In genomic region chr3:139343895-139344856, GRCh38 we compare ENCODE assay signal across 8 cellular contexts. TPM values are rescaled to one million over a fixed set of nuclear protein-coding genes. Genes with fewer than 3 reads are reported as not detected.
DNase-seq lines count a peak whose midpoint lies in the region; ATAC-seq and TF ChIP-seq lines count a peak whose summit lies in the region.

Gene MRPS22 (plus strand): TSS chr3:139344020. CDS start chr3:139344027, 7 bp downstream.

- peak within 1 kb of the TSS; percentile 83 for H4K91ac ChIP-seq in trophoblast cell (ENCODE audit: low read depth, low read length)

- no peaks in the 10 kb centered on the region for H3K27me3 ChIP-seq in trophoblast cell (ENCODE audit: insufficient read depth, low read length)
- peaks cover 3% of the 10 kb centered on the region for H3K27me3 ChIP-seq in transverse colon

- peak within 1 kb of the TSS; percentile 97 for H4K8ac ChIP-seq in trophoblast cell (ENCODE audit: low read depth, low read length)

- DNase-seq in GM12864 (ENCODE audit: low read depth), result peak; percentile 83
- peak; percentile 82 to 91 (median 83) for DNase-seq in NCI-H1417 (lab: John Stamatoyannopoulos, UW)
- peak; percentile 77 to 93 for DNase-seq in SW 1271 (lab: John Stamatoyannopoulos, UW)
- peak; percentile 79 for DNase-seq in activated naive CD8-positive, alpha-beta T cell treated with anti-CD3 and anti-CD28 coated beads, Interleukin-2, amount 50 U/mL, for 24 hours
- DNase-seq in cardiac septum (ENCODE audit: low spot score), result peak; percentile 86
- peak; percentile 77 to 88 for DNase-seq in trophoblast cell
- DNase-seq in transverse colon, result peak; percentile 84

- H3K4me3 Mint-ChIP-seq in activated naive CD8-positive, alpha-beta T cell treated with anti-CD3 and anti-CD28 coated beads, Interleukin-2, amount 50 U/mL, for 24 hours, result no peak within 1 kb of the TSS

- peak within 1 kb of the TSS; percentile 87 for H3K18ac ChIP-seq in trophoblast cell (ENCODE audit: low read length)

- peak; percentile 36 for TF ChIP-seq POLR2A in transverse colon (IDR thresholded peaks at IDR 0.05)

- H2BK12ac ChIP-seq in trophoblast cell (ENCODE audit: low read length), result no peak within 1 kb of the TSS

- peaks cover 6% of the 10 kb centered on the region for H3K36me3 Mint-ChIP-seq in activated naive CD8-positive, alpha-beta T cell treated with anti-CD3 and anti-CD28 coated beads, Interleukin-2, amount 50 U/mL, for 24 hours (ENCODE audit: low read depth)

- H2AFZ ChIP-seq in trophoblast cell (ENCODE audit: insufficient read depth, low read length, poor library complexity), result peak within 1 kb of the TSS; percentile 90

- H3K79me1 ChIP-seq in trophoblast cell (ENCODE audit: low read length), result peaks cover 4% of the 10 kb centered on the region

- H3K23ac ChIP-seq in trophoblast cell (ENCODE audit: low read length), result no peak within 1 kb of the TSS

- H3K14ac ChIP-seq in trophoblast cell (ENCODE audit: low read length), result peak within 1 kb of the TSS; percentile 78

- peaks cover 1 to 2% of the 10 kb centered on the region in 2 experiments for H3K4me1 ChIP-seq in trophoblast cell (ENCODE audit: control insufficient read depth in 1 of 2, insufficient read depth in 2 of 2, low read length in 2 of 2)
- peaks cover 8 to 16% (median 12%) of the 10 kb centered on the region in 4 donors for H3K4me1 ChIP-seq in transverse colon

- H3K36me3 ChIP-seq in trophoblast cell (ENCODE audit: control insufficient read depth in 1 of 2, insufficient read depth in 2 of 2, low read length in 2 of 2), result peaks cover 4 to 7% of the 10 kb centered on the region in 2 experiments
- H3K36me3 ChIP-seq in transverse colon, result peaks cover 0 to 15% (median 4%) of the 10 kb centered on the region in 4 donors

- H2BK120ac ChIP-seq in trophoblast cell (ENCODE audit: insufficient read depth, low read length, poor library complexity), result peak within 1 kb of the TSS; percentile 47

- peaks cover 16% of the 10 kb centered on the region for H3K4me1 Mint-ChIP-seq in activated naive CD8-positive, alpha-beta T cell treated with anti-CD3 and anti-CD28 coated beads, Interleukin-2, amount 50 U/mL, for 24 hours

- WGBS in trophoblast cell (ENCODE audit: extremely low coverage, insufficient coverage, insufficient read length), result no CpG with 5 or more reads among the region's 37 CpGs
- 0% methylated on average over 3 to 34 of the region's 37 CpGs for WGBS in transverse colon (ENCODE audit: low coverage in 1 of 2), 2 donors

- ATAC-seq in HG02759 (IDR thresholded peaks at IDR 0.05; ENCODE audit: unreplicated experiment), result peak; percentile 97
- ATAC-seq in activated naive CD8-positive, alpha-beta T cell treated with anti-CD3 and anti-CD28 coated beads, Interleukin-2, amount 50 U/mL, for 24 hours, result peak; percentile 87

- H3K9ac ChIP-seq in trophoblast cell (ENCODE audit: low read length), result peak within 1 kb of the TSS; percentile 92

- in situ Hi-C loops in transverse colon (cut with MboI; ENCODE audit: low pct_ligation_motif_present in 1 of 4, low pct_unique_long_range_greater_than_20kb in 1 of 4, low sequenced_read_pairs in 3 of 4), result loop anchor here in 2 of 4 donors (25.0 kb wide), 1 partner anchor 407 kb away; the partner anchor contains the start of genes FOXL2 (in 2 of the 2) and FOXL2NB (in 2 of the 2)

- peak within 1 kb of the TSS; percentile 94 for H3K4ac ChIP-seq in trophoblast cell (ENCODE audit: low read depth, low read length)

- H3K27me3 Mint-ChIP-seq in activated naive CD8-positive, alpha-beta T cell treated with anti-CD3 and anti-CD28 coated beads, Interleukin-2, amount 50 U/mL, for 24 hours, result peaks cover 3% of the 10 kb centered on the region

- TF ChIP-seq EP300 in transverse colon (IDR thresholded peaks at IDR 0.05; ENCODE audit: low read depth), result no peak

- TF ChIP-seq CTCF in GM12864 (IDR thresholded peaks at IDR 0.05; ENCODE audit: low read depth, low read length, missing control alignments) (no peak), transverse colon (IDR thresholded peaks at IDR 0.05) (no peak)

- no peak within 1 kb of the TSS for H2AK5ac ChIP-seq in trophoblast cell (ENCODE audit: low read length)

- peak within 1 kb of the TSS; percentile 93 for H4K12ac ChIP-seq in trophoblast cell (ENCODE audit: low read depth, low read length)

- peaks cover 5% of the 10 kb centered on the region for H3K9me3 Mint-ChIP-seq in activated naive CD8-positive, alpha-beta T cell treated with anti-CD3 and anti-CD28 coated beads, Interleukin-2, amount 50 U/mL, for 24 hours

- H3K9me3 ChIP-seq in trophoblast cell (ENCODE audit: insufficient read depth, low read depth, low read length) (no peaks in the 10 kb centered on the region), transverse colon (no peaks in the 10 kb centered on the region)

- H3K27ac ChIP-seq in trophoblast cell (ENCODE audit: low read depth, low read length), result peak within 1 kb of the TSS; percentile 70
- H3K27ac ChIP-seq in transverse colon, result peak within 1 kb of the TSS; percentile 81 to 88 (median 83)

- H3K27ac Mint-ChIP-seq in activated naive CD8-positive, alpha-beta T cell treated with anti-CD3 and anti-CD28 coated beads, Interleukin-2, amount 50 U/mL, for 24 hours, result peak within 1 kb of the TSS; percentile 76

- intact Hi-C loops in cardiac septum (cut with DNase I), result loop anchor here (2.0 kb wide), 1 partner anchor 45 kb away; the partner anchor contains the start of gene COPB2
- intact Hi-C loops in transverse colon (cut with DNase I; ENCODE audit: low total_unique reads), result no loop called here

- H3K4me3 ChIP-seq in GM12864 (ENCODE audit: low read depth, low read length) (peak within 1 kb of the TSS; percentile 76), trophoblast cell (ENCODE audit: low read depth, low read length) (peak within 1 kb of the TSS; percentile 99), transverse colon (peak within 1 kb of the TSS; percentile 64 to 74 (median 69))

- H3K79me2 ChIP-seq in trophoblast cell (ENCODE audit: control insufficient read depth, insufficient read depth, low read length, poor library complexity), result peaks cover 6% of the 10 kb centered on the region

- peak within 1 kb of the TSS; percentile 62 for H3K4me2 ChIP-seq in trophoblast cell (ENCODE audit: low read length)

- peak within 1 kb of the TSS; percentile 79 for H2BK5ac ChIP-seq in trophoblast cell (ENCODE audit: low read depth, low read length, poor library complexity)

RNA-seq across cellular contexts. Expression of gene MRPS22, which starts in this region (rescaled TPM):
- total RNA-seq in cardiac septum, result 67.6 TPM
- polyA plus RNA-seq in trophoblast cell (2013), result 54.2 and 55.0 TPM in 2 replicates
- total RNA-seq in transverse colon, result 10 to 100 TPM; 14.6 to 62.7 (median 51.6) TPM

Comparison
In these comparisons a context has a peak if more than half of its experiments do, and no peak if none do; other contexts are left out.
1. Peak in every context shown above with its lines: DNase-seq, ATAC-seq, H3K4me3 ChIP-seq and H3K27ac ChIP-seq.